8 cellular contexts compared by ENCODE assay signal in genomic region chrX:155767101-155767878, GRCh38.
DNase-seq lines count a peak whose midpoint lies in the region; ATAC-seq, FAIRE-seq and TF ChIP-seq lines count a peak whose summit lies in the region.

No MANE protein-coding gene starts in this region.

- TF ChIP-seq EP300 in suprapubic skin (IDR thresholded peaks at IDR 0.05): no peak

- H3K36me3 ChIP-seq in MG63 (no peaks in the 10 kb centered on the region), endothelial cell of umbilical vein (ENCODE audit: control insufficient read depth in 2 of 2, extremely low read depth in 1 of 2, insufficient read depth in 2 of 2, low read length in 2 of 2) (no peaks in the 10 kb centered on the region), mucosa of descending colon (ENCODE audit: low read depth) (no peaks in the 10 kb centered on the region), suprapubic skin (no peaks in the 10 kb centered on the region)

- no peaks in the 10 kb centered on the region for H3K79me2 ChIP-seq in endothelial cell of umbilical vein (ENCODE audit: control insufficient read depth, insufficient read depth, low read length)

- peak overlapping the region; percentile 62 for H3K4me2 ChIP-seq in endothelial cell of umbilical vein (ENCODE audit: insufficient read depth, low read length)

- H3K9ac ChIP-seq in endothelial cell of umbilical vein (replicated peaks; ENCODE audit: extremely low read depth, insufficient read depth, low read length): peak overlapping the region; percentile 36

- H3K4me3 ChIP-seq in MG63 (peak overlapping the region; percentile 59), endothelial cell of umbilical vein (replicated peaks in 1 of 3; ENCODE audit: insufficient read depth in 1 of 3, low read depth in 1 of 3, low read length in 3 of 3) (peak overlapping the region; percentile 19 to 71 (median 37)), mucosa of descending colon (no peak overlapping the region), suprapubic skin (peak overlapping the region; percentile 43)

- TF ChIP-seq CTCF in activated B cell treated with CpG ODN at 0.5 μM for 24 hours (IDR thresholded peaks at IDR 0.05) (no peak), endothelial cell of umbilical vein (IDR thresholded peaks at IDR 0.05; ENCODE audit: extremely low read depth in 1 of 2, insufficient read depth in 1 of 2, low read depth in 1 of 2, low read length in 2 of 2) (no peak), mucosa of descending colon (IDR thresholded peaks at IDR 0.05) (no peak), suprapubic skin (IDR thresholded peaks at IDR 0.05) (no peak)

- no peak overlapping the region for H3K27ac Mint-ChIP-seq in activated B cell treated with CpG ODN at 0.5 μM for 24 hours

- ATAC-seq in activated B cell treated with CpG ODN at 0.5 μM for 24 hours (ENCODE audit: low read depth) (peak; percentile 31), mucosa of descending colon (peak; percentile 95), GM18502 (IDR thresholded peaks at IDR 0.05; ENCODE audit: poor library complexity, unreplicated experiment) (no peak)

- 30% methylated on average over 18 of the region's 18 CpGs for WGBS in suprapubic skin

- intact Hi-C loops in activated B cell treated with CpG ODN at 0.5 μM for 24 hours (cut with micrococcal nuclease) (no loop called here), endothelial cell of umbilical vein (cut with micrococcal nuclease) (no loop called here), mucosa of descending colon (cut with DNase I, micrococcal nuclease) (no loop called here)

- H3K27ac ChIP-seq in endothelial cell of umbilical vein (ENCODE audit: insufficient read depth, low read depth, low read length) (no peak overlapping the region), suprapubic skin (no peak overlapping the region)

- H3K9me1 ChIP-seq in endothelial cell of umbilical vein (replicated peaks; ENCODE audit: control insufficient read depth, extremely low read depth, insufficient read depth, low read length): no peaks in the 10 kb centered on the region

- peak overlapping the region; percentile 77 for H3K4me3 Mint-ChIP-seq in activated B cell treated with CpG ODN at 0.5 μM for 24 hours

- TSS peak; percentile 50 for BruUV-seq in endothelial cell of umbilical vein (replicated peaks; lab: Mats Ljungman, UMichigan)

- CTCF ChIA-PET in activated B cell treated with CpG ODN at 0.5 μM for 24 hours (lab: Charles Lee) (no interaction called here), endothelial cell of umbilical vein (lab: Charles Lee) (no interaction called here)

- H4K20me1 ChIP-seq in endothelial cell of umbilical vein (replicated peaks; ENCODE audit: control insufficient read depth, extremely low read depth, insufficient read depth, low read length): no peaks in the 10 kb centered on the region

- H3K4me1 ChIP-seq in endothelial cell of umbilical vein (ENCODE audit: control insufficient read depth, extremely low read depth, insufficient read depth, low read length) (no peaks in the 10 kb centered on the region), mucosa of descending colon (ENCODE audit: low read depth) (no peaks in the 10 kb centered on the region), suprapubic skin (peaks cover 4% of the 10 kb centered on the region)

- H3K27me3 ChIP-seq in MG63: 0 out of 2 replicates have a peak, but pooled peaks cover 3% of the 10 kb centered on the region
- H3K27me3 ChIP-seq in endothelial cell of umbilical vein (ENCODE audit: control insufficient read depth in 2 of 2, insufficient read depth in 2 of 2, low read length in 2 of 2): no peaks in the 10 kb centered on the region
- no peaks in the 10 kb centered on the region for H3K27me3 ChIP-seq in suprapubic skin

- no peaks in the 10 kb centered on the region for H3K9me3 Mint-ChIP-seq in activated B cell treated with CpG ODN at 0.5 μM for 24 hours

- TF ChIP-seq POLR2A in endothelial cell of umbilical vein (IDR thresholded peaks at IDR 0.05; ENCODE audit: low read depth, low read length) (no peak), suprapubic skin (IDR thresholded peaks at IDR 0.05) (no peak), GM12892 (IDR thresholded peaks at IDR 0.05; ENCODE audit: low read depth, low read length) (no peak)

- H3K9me3 ChIP-seq in MG63: no peaks in the 10 kb centered on the region
- no peaks in the 10 kb centered on the region for H3K9me3 ChIP-seq in endothelial cell of umbilical vein (replicated peaks; ENCODE audit: control insufficient read depth, insufficient read depth, low read length)
- H3K9me3 ChIP-seq in mucosa of descending colon: no peaks in the 10 kb centered on the region
- no peaks in the 10 kb centered on the region for H3K9me3 ChIP-seq in suprapubic skin

- DNase-seq in DMS114 treated with DMSO at 0.1 percent for 48 hours (lab: John Stamatoyannopoulos, UW; ENCODE audit: unreplicated experiment) (peak; percentile 40), MG63 (peak; percentile 60), activated B cell treated with CpG ODN at 0.5 μM for 24 hours (no peak), endothelial cell of umbilical vein (ENCODE audit: low read depth, low spot score) (peak; percentile 74), mucosa of descending colon (peak; percentile 61 to 69 (median 67)), suprapubic skin (ENCODE audit: low spot score in 2 of 2) (peak in 1 of 2 donors; percentile 61), GM12892 (ENCODE audit: insufficient read length) (no peak)

- H2AFZ ChIP-seq in endothelial cell of umbilical vein (ENCODE audit: low read depth, low read length): peak overlapping the region; percentile 76

- H3K36me3 Mint-ChIP-seq in activated B cell treated with CpG ODN at 0.5 μM for 24 hours (ENCODE audit: low read depth): no peaks in the 10 kb centered on the region

- H3K4me1 Mint-ChIP-seq in activated B cell treated with CpG ODN at 0.5 μM for 24 hours: peaks cover 11% of the 10 kb centered on the region

- FAIRE-seq in endothelial cell of umbilical vein (lab: Jason Lieb, UNC) (peak; percentile 69), GM12892 (lab: Jason Lieb, UNC) (no peak)

- no peaks in the 10 kb centered on the region for H3K27me3 Mint-ChIP-seq in activated B cell treated with CpG ODN at 0.5 μM for 24 hours

- POLR2A ChIA-PET in activated B cell treated with CpG ODN at 0.5 μM for 24 hours (lab: Charles Lee) (no interaction called here), endothelial cell of umbilical vein (lab: Charles Lee) (no interaction called here)

- dilution Hi-C loops in endothelial cell of umbilical vein (cut with MboI; ENCODE audit: extremely low pct_ligation_motif_present, low sequenced_read_pairs): no loop called here

TF ChIP-seq in endothelial cell of umbilical vein, 7 proteins besides CTCF, POLR2A, EP300 and RAD21:
- TF ChIP-seq JUN (IDR thresholded peaks at IDR 0.05; ENCODE audit: borderline replicate concordance, insufficient read depth, insufficient read length, low read depth) (no peak), MYC (IDR thresholded peaks at IDR 0.05; ENCODE audit: low read depth, low read length) (no peak), FOS (IDR thresholded peaks at IDR 0.05; ENCODE audit: borderline replicate concordance, insufficient read depth, low read length) (no peak), GATA2 (IDR thresholded peaks at IDR 0.05; ENCODE audit: insufficient read depth, insufficient read length, low read depth, low read length) (no peak)

Comparison
In these comparisons a context has a peak if more than half of its experiments do, and no peak if none do; other contexts are left out.
1. DNase-seq: peak in DMS114 treated with DMSO at 0.1 percent for 48 hours (single experiment), MG63 (single experiment), endothelial cell of umbilical vein (single experiment) and mucosa of descending colon (3 of 3); none in activated B cell treated with CpG ODN at 0.5 μM for 24 hours (single experiment) and GM12892 (single experiment).